In the genomic region with DNA sequence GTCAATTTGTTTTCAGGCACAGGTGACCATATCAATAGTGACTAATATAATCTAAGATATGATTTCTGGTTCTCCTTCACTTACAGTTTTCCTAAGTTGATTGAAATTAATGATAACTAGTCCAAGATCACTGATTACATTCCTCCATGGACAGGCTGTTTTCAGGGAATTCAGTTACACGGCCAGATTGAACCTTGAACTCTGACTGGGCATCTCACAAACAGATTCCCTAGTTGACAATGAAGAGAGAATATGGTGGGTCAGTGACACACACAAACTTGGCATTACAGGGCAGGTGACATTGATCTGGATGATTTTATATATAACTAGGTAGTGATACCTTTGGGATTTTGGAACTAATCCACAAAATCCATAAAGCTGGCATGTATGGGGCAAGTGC, we compare ENCODE assay signal across 1 cellular context.
TF ChIP-seq lines count a peak whose summit lies in the region.

No MANE protein-coding gene starts in this region.

TF ChIP-seq in HepG2, 621 proteins besides CTCF, POLR2A, EP300 and RAD21:
- TF ChIP-seq, protein P1, sequence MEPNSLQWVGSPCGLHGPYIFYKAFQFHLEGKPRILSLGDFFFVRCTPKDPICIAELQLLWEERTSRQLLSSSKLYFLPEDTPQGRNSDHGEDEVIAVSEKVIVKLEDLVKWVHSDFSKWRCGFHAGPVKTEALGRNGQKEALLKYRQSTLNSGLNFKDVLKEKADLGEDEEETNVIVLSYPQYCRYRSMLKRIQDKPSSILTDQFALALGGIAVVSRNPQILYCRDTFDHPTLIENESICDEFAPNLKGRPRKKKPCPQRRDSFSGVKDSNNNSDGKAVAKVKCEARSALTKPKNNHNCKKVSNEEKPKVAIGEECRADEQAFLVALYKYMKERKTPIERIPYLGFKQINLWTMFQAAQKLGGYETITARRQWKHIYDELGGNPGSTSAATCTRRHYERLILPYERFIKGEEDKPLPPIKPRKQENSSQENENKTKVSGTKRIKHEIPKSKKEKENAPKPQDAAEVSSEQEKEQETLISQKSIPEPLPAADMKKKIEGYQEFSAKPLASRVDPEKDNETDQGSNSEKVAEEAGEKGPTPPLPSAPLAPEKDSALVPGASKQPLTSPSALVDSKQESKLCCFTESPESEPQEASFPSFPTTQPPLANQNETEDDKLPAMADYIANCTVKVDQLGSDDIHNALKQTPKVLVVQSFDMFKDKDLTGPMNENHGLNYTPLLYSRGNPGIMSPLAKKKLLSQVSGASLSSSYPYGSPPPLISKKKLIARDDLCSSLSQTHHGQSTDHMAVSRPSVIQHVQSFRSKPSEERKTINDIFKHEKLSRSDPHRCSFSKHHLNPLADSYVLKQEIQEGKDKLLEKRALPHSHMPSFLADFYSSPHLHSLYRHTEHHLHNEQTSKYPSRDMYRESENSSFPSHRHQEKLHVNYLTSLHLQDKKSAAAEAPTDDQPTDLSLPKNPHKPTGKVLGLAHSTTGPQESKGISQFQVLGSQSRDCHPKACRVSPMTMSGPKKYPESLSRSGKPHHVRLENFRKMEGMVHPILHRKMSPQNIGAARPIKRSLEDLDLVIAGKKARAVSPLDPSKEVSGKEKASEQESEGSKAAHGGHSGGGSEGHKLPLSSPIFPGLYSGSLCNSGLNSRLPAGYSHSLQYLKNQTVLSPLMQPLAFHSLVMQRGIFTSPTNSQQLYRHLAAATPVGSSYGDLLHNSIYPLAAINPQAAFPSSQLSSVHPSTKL (CRISPR knock-in tag; IDR thresholded peaks at IDR 0.05): 0 out of 2 replicates have a peak, but pooled peaks have one; percentile 32
- TF ChIP-seq ZNF570 (CRISPR knock-in tag; IDR thresholded peaks at IDR 0.05; ENCODE audit: borderline replicate concordance) (no peak), GATAD2A (CRISPR knock-in tag; IDR thresholded peaks at IDR 0.05) (0 out of 2 replicates have a peak, but pooled peaks have one; percentile 11), HNF4A (CRISPR knock-in tag; IDR thresholded peaks at IDR 0.05) (peak; percentile 67), ZNF644 (CRISPR knock-in tag; IDR thresholded peaks at IDR 0.05; ENCODE audit: low read depth) (peak; percentile 83)
- TF ChIP-seq, protein P2, sequence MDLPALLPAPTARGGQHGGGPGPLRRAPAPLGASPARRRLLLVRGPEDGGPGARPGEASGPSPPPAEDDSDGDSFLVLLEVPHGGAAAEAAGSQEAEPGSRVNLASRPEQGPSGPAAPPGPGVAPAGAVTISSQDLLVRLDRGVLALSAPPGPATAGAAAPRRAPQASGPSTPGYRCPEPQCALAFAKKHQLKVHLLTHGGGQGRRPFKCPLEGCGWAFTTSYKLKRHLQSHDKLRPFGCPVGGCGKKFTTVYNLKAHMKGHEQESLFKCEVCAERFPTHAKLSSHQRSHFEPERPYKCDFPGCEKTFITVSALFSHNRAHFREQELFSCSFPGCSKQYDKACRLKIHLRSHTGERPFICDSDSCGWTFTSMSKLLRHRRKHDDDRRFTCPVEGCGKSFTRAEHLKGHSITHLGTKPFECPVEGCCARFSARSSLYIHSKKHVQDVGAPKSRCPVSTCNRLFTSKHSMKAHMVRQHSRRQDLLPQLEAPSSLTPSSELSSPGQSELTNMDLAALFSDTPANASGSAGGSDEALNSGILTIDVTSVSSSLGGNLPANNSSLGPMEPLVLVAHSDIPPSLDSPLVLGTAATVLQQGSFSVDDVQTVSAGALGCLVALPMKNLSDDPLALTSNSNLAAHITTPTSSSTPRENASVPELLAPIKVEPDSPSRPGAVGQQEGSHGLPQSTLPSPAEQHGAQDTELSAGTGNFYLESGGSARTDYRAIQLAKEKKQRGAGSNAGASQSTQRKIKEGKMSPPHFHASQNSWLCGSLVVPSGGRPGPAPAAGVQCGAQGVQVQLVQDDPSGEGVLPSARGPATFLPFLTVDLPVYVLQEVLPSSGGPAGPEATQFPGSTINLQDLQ (CRISPR knock-in tag; IDR thresholded peaks at IDR 0.05): no peak
- TF ChIP-seq, protein P3, sequence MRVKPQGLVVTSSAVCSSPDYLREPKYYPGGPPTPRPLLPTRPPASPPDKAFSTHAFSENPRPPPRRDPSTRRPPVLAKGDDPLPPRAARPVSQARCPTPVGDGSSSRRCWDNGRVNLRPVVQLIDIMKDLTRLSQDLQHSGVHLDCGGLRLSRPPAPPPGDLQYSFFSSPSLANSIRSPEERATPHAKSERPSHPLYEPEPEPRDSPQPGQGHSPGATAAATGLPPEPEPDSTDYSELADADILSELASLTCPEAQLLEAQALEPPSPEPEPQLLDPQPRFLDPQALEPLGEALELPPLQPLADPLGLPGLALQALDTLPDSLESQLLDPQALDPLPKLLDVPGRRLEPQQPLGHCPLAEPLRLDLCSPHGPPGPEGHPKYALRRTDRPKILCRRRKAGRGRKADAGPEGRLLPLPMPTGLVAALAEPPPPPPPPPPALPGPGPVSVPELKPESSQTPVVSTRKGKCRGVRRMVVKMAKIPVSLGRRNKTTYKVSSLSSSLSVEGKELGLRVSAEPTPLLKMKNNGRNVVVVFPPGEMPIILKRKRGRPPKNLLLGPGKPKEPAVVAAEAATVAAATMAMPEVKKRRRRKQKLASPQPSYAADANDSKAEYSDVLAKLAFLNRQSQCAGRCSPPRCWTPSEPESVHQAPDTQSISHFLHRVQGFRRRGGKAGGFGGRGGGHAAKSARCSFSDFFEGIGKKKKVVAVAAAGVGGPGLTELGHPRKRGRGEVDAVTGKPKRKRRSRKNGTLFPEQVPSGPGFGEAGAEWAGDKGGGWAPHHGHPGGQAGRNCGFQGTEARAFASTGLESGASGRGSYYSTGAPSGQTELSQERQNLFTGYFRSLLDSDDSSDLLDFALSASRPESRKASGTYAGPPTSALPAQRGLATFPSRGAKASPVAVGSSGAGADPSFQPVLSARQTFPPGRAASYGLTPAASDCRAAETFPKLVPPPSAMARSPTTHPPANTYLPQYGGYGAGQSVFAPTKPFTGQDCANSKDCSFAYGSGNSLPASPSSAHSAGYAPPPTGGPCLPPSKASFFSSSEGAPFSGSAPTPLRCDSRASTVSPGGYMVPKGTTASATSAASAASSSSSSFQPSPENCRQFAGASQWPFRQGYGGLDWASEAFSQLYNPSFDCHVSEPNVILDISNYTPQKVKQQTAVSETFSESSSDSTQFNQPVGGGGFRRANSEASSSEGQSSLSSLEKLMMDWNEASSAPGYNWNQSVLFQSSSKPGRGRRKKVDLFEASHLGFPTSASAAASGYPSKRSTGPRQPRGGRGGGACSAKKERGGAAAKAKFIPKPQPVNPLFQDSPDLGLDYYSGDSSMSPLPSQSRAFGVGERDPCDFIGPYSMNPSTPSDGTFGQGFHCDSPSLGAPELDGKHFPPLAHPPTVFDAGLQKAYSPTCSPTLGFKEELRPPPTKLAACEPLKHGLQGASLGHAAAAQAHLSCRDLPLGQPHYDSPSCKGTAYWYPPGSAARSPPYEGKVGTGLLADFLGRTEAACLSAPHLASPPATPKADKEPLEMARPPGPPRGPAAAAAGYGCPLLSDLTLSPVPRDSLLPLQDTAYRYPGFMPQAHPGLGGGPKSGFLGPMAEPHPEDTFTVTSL (CRISPR knock-in tag; IDR thresholded peaks at IDR 0.05; ENCODE audit: borderline replicate concordance): 0 out of 2 replicates have a peak, but pooled peaks have one; percentile 31
